1 cellular context compared by ENCODE assay signal in the genomic region with DNA sequence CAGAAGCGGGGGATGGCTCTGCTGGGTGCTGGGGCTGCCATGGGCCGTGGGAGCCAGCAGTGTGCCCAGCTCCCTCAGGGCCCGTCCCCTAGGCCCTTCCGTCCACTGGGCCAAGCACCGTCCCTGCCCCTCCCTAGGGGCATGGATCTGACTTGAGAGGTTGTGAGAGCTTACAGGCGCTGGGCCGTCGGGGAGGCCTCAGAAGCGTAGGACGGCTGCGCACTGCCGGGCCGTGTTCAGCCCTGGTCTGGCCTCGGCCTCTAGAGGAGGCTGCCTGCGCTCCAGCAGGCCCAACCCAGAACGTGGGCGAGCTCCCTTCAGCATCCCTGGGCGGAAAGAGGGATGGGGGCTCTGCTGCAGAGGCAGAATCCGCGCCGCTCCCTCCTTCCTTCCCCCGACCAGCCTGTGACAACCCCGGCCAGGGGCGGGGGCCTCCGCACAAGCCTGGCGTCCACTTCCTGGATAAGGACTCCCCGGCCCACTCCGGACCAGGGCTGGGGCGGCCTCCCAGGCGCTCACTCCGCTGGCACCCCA.
TF ChIP-seq lines count a peak whose summit lies in the region.

No MANE protein-coding gene starts in this region.

TF ChIP-seq in WTC11, 78 proteins besides CTCF, POLR2A, EP300 and RAD21 (continued from another document):
- TF ChIP-seq, protein P1, sequence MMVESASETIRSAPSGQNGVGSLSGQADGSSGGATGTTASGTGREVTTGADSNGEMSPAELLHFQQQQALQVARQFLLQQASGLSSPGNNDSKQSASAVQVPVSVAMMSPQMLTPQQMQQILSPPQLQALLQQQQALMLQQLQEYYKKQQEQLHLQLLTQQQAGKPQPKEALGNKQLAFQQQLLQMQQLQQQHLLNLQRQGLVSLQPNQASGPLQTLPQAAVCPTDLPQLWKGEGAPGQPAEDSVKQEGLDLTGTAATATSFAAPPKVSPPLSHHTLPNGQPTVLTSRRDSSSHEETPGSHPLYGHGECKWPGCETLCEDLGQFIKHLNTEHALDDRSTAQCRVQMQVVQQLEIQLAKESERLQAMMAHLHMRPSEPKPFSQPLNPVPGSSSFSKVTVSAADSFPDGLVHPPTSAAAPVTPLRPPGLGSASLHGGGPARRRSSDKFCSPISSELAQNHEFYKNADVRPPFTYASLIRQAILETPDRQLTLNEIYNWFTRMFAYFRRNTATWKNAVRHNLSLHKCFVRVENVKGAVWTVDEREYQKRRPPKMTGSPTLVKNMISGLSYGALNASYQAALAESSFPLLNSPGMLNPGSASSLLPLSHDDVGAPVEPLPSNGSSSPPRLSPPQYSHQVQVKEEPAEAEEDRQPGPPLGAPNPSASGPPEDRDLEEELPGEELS (CRISPR knock-in tag; IDR thresholded peaks at IDR 0.05): peak; percentile 55; the same call in 1 of the 2 replicates
- TF ChIP-seq NFE2L1 (CRISPR knock-in tag; IDR thresholded peaks at IDR 0.05) (no peak), NFATC4 (CRISPR knock-in tag; IDR thresholded peaks at IDR 0.05) (no peak), FOXP1 (CRISPR knock-in tag; IDR thresholded peaks at IDR 0.05; ENCODE audit: borderline replicate concordance) (0 out of 2 replicates have a peak, but pooled peaks have one; percentile 40), KAT7 (CRISPR knock-in tag; IDR thresholded peaks at IDR 0.05; ENCODE audit: borderline replicate concordance) (no peak)
- TF ChIP-seq, protein P2, sequence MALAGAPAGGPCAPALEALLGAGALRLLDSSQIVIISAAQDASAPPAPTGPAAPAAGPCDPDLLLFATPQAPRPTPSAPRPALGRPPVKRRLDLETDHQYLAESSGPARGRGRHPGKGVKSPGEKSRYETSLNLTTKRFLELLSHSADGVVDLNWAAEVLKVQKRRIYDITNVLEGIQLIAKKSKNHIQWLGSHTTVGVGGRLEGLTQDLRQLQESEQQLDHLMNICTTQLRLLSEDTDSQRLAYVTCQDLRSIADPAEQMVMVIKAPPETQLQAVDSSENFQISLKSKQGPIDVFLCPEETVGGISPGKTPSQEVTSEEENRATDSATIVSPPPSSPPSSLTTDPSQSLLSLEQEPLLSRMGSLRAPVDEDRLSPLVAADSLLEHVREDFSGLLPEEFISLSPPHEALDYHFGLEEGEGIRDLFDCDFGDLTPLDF (CRISPR knock-in tag; IDR thresholded peaks at IDR 0.05): 0 out of 2 replicates have a peak, but pooled peaks have one; percentile 3
- TF ChIP-seq, protein P3, sequence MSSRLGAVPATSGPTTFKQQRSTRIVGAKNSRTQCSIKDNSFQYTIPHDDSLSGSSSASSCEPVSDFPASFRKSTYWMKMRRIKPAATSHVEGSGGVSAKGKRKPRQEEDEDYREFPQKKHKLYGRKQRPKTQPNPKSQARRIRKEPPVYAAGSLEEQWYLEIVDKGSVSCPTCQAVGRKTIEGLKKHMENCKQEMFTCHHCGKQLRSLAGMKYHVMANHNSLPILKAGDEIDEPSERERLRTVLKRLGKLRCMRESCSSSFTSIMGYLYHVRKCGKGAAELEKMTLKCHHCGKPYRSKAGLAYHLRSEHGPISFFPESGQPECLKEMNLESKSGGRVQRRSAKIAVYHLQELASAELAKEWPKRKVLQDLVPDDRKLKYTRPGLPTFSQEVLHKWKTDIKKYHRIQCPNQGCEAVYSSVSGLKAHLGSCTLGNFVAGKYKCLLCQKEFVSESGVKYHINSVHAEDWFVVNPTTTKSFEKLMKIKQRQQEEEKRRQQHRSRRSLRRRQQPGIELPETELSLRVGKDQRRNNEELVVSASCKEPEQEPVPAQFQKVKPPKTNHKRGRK (CRISPR knock-in tag; IDR thresholded peaks at IDR 0.05; ENCODE audit: borderline replicate concordance): no peak
